26 cellular contexts compared by ENCODE assay signal in genomic region chr14:26925876-26926584, GRCh38.
A peak's percentile ranks its signal among the peaks of the same experiment; 100 is the strongest.
DNase-seq lines count a peak whose midpoint lies in the region; ATAC-seq and TF ChIP-seq lines count a peak whose summit lies in the region.
"Had no signal": no experiment of that assay in that cellular context is flagged by ENCODE, and none has a peak within 500 bp of the region (broad histone marks: within the 10 kb centered on the region; RNA-seq: fewer than 3 reads in every experiment).

No MANE protein-coding gene starts in this region.

- H3K4me3 Mint-ChIP-seq in H9 = no peak overlapping the region
- H3K4me3 Mint-ChIP-seq: activated naive CD4-positive, alpha-beta T cell treated with anti-CD3 and anti-CD28 coated beads, Interleukin-2, amount 10 ng/mL, durations not matched to agents 7 days and 5 days; activated T-cell treated with anti-CD3 and anti-CD28 coated beads, Interleukin-2, amount 50 U/mL, for 4 hours; central memory CD8-positive, alpha-beta T cell; nephron progenitor cell had no signal

- TF ChIP-seq POLR2A in gastrocnemius medialis (IDR thresholded peaks at IDR 0.05) = no peak

- intact Hi-C loops in gastrocnemius medialis (cut with DNase I; ENCODE audit: low total_unique reads) = no loop called here

- H4K5ac ChIP-seq in H9 (ENCODE audit: insufficient read length, low read depth, low read length) = no peak overlapping the region

- no peak overlapping the region for H3K9ac ChIP-seq in H9 (ENCODE audit: extremely low read depth, insufficient read length, low read length)
- H3K9ac ChIP-seq: BLaER1 had no signal

- H3K27ac Mint-ChIP-seq in H9 = peak overlapping the region; percentile 21 to 83 (median 74); a peak in 5 of 7 replicates
- H3K27ac Mint-ChIP-seq: activated naive CD4-positive, alpha-beta T cell treated with anti-CD3 and anti-CD28 coated beads, Interleukin-2, amount 10 ng/mL, durations not matched to agents 7 days and 5 days; nephron progenitor cell had no signal

- no peak overlapping the region for H3K18ac ChIP-seq in H9 (ENCODE audit: insufficient read length, low read depth, low read length)

- no peaks in the 10 kb centered on the region for H3K36me3 Mint-ChIP-seq in H9 (ENCODE audit: insufficient read depth in 1 of 3, low read depth in 3 of 3)
- H3K36me3 Mint-ChIP-seq: activated naive CD4-positive, alpha-beta T cell treated with anti-CD3 and anti-CD28 coated beads, Interleukin-2, amount 10 ng/mL, durations not matched to agents 7 days and 5 days had no signal

- H2BK15ac ChIP-seq in H9 (ENCODE audit: low read depth, low read length) = peak overlapping the region; percentile 98; the same call in 1 of the 2 replicates

- H3K27me3 ChIP-seq in H9 (ENCODE audit: insufficient read depth, low read length) (no peaks in the 10 kb centered on the region), gastrocnemius medialis (no peaks in the 10 kb centered on the region)
- H3K27me3 ChIP-seq: BLaER1, uterus had no signal

- no peak overlapping the region for H2AK5ac ChIP-seq in H9 (ENCODE audit: insufficient read length, low read length)

- H3K4ac ChIP-seq in H9 (ENCODE audit: low read depth, low read length) = no peak overlapping the region

- H3K56ac ChIP-seq in H9 (ENCODE audit: insufficient read length, low read depth, low read length) = no peak overlapping the region

- no peaks in the 10 kb centered on the region for H3K79me2 ChIP-seq in H9 (ENCODE audit: insufficient read depth, low read length)

- peak overlapping the region; percentile 32 for H2AFZ ChIP-seq in H9 (ENCODE audit: low read length)

- peak overlapping the region; percentile 82 for H3K14ac ChIP-seq in H9 (ENCODE audit: insufficient read depth, low read length)

- no peaks in the 10 kb centered on the region for H4K20me1 ChIP-seq in H9 (ENCODE audit: control insufficient read depth, insufficient read depth, insufficient read length)
- H4K20me1 ChIP-seq: BLaER1 had no signal

- no peak overlapping the region for H2BK20ac ChIP-seq in H9 (ENCODE audit: low read depth, low read length, poor library complexity, severe bottlenecking)

- no peaks in the 10 kb centered on the region for H3K23me2 ChIP-seq in H9 (ENCODE audit: insufficient read length, low read depth, low read length, poor library complexity, severe bottlenecking)

- H3K9me3 Mint-ChIP-seq in H9 = no peaks in the 10 kb centered on the region; a peak in 1 of 5 replicates
- H3K9me3 Mint-ChIP-seq: nephron progenitor cell had no signal

- H2BK5ac ChIP-seq in H9 (ENCODE audit: insufficient read length, low read length) = no peak overlapping the region

- no peak for TF ChIP-seq CTCF in H9 (conservative IDR thresholded peaks at IDR 0.05)
- no peak for TF ChIP-seq CTCF in choroid plexus epithelial cell (conservative IDR thresholded peaks at IDR 0.05; ENCODE audit: low read depth, low read length)
- TF ChIP-seq CTCF in gastrocnemius medialis (IDR thresholded peaks at IDR 0.05 in 4 of 5, conservative IDR thresholded peaks at IDR 0.05 in 1 of 5) = no peak

- H3K23ac ChIP-seq in H9 (ENCODE audit: insufficient read length, low read depth, low read length) = no peak overlapping the region

- H3K36me3 ChIP-seq in gastrocnemius medialis = no peaks in the 10 kb centered on the region
- H3K36me3 ChIP-seq: BLaER1, uterus had no signal

- no CpG with 5 or more reads among the region's 8 CpGs for WGBS in H9 (ENCODE audit: extremely low coverage, insufficient read length, low lambda C conversion rate)

- no peak overlapping the region for H3K4me2 ChIP-seq in H9 (ENCODE audit: insufficient read depth, insufficient read length, low read length)
- H3K4me2 ChIP-seq: BLaER1 had no signal

- H3K4me1 Mint-ChIP-seq in H9 = peaks cover 25 to 30% of the 10 kb centered on the region in 2 experiments
- H3K4me1 Mint-ChIP-seq: activated naive CD4-positive, alpha-beta T cell treated with anti-CD3 and anti-CD28 coated beads, Interleukin-2, amount 10 ng/mL, durations not matched to agents 7 days and 5 days; central memory CD8-positive, alpha-beta T cell; nephron progenitor cell had no signal

- H2BK12ac ChIP-seq in H9 (ENCODE audit: insufficient read length, low read depth, low read length) = peak overlapping the region; percentile 79

- DNase-seq in H9 (no peak), choroid plexus epithelial cell (ENCODE audit: low read depth) (peak; percentile 16), iris pigment epithelial cell (ENCODE audit: low read depth) (peak; percentile 45), putamen (ENCODE audit: low spot score) (peak; percentile 34), DMS114 treated with DMSO at 0.1 percent for 48 hours (lab: John Stamatoyannopoulos, UW; ENCODE audit: unreplicated experiment) (no peak), NCI-H524 (lab: John Stamatoyannopoulos, UW) (no peak), gastrocnemius medialis (no peak)
- no peak for DNase-seq in activated CD4-positive, alpha-beta T cell treated with anti-CD3 and anti-CD28 coated beads for 48 hours
- DNase-seq: activated naive CD4-positive, alpha-beta T cell treated with anti-CD3 and anti-CD28 coated beads, Interleukin-2, amount 10 ng/mL, durations not matched to agents 7 days and 5 days; activated T-cell treated with anti-CD3 and anti-CD28 coated beads, Interleukin-2, amount 50 U/mL, for 4 hours; amygdala; effector CD4-positive, alpha-beta T cell; EL; erythroblast; GOT3; left cardiac atrium; NCI-H187; NCI-H2227 treated with DMSO at 0.1 percent for 48 hours; NCI-H774; nephron progenitor cell; OCI-M1; T1000; uterus had no signal

- no peaks in the 10 kb centered on the region for H3K27me3 Mint-ChIP-seq in H9 (ENCODE audit: low read depth)
- H3K27me3 Mint-ChIP-seq: activated naive CD4-positive, alpha-beta T cell treated with anti-CD3 and anti-CD28 coated beads, Interleukin-2, amount 10 ng/mL, durations not matched to agents 7 days and 5 days; central memory CD8-positive, alpha-beta T cell had no signal

- ATAC-seq in gastrocnemius medialis = no peak
- ATAC-seq: activated CD4-positive, CD25-positive, alpha-beta regulatory T cell treated with anti-CD3 and anti-CD28 coated beads, Interleukin-2, amount 50 U/mL, for 24 hours; activated T-cell treated with anti-CD3 and anti-CD28 coated beads, Interleukin-2, amount 50 U/mL, for 4 hours; left cardiac atrium had no signal

- no peak overlapping the region for H2BK120ac ChIP-seq in H9 (ENCODE audit: low read depth, low read length, poor library complexity, severe bottlenecking)

- H3K27ac ChIP-seq in H9 (ENCODE audit: insufficient read length, low read depth, low read length) (no peak overlapping the region), gastrocnemius medialis (no peak overlapping the region)
- H3K27ac ChIP-seq: BLaER1, uterus had no signal

- H3K4me1 ChIP-seq in H9 (ENCODE audit: insufficient read depth, low read length) (peaks cover 7% of the 10 kb centered on the region; the same call in 1 of the 2 replicates), gastrocnemius medialis (no peaks in the 10 kb centered on the region)
- H3K4me1 ChIP-seq: BLaER1, uterus had no signal

- H3K79me1 ChIP-seq in H9 (ENCODE audit: insufficient read depth, low read depth, low read length, poor library complexity, severe bottlenecking) = no peaks in the 10 kb centered on the region

- in situ Hi-C loops in gastrocnemius medialis (cut with MboI; ENCODE audit: low sequenced_read_pairs in 4 of 4) = no loop called here

- no peak overlapping the region for H4K8ac ChIP-seq in H9 (replicated peaks; ENCODE audit: insufficient read length, low read depth, low read length)

- H3K4me3 ChIP-seq in choroid plexus epithelial cell (ENCODE audit: low read depth, low read length) = no peak overlapping the region
- no peak overlapping the region for H3K4me3 ChIP-seq in gastrocnemius medialis
- H3K4me3 ChIP-seq: BLaER1, uterus had no signal

- H4K91ac ChIP-seq in H9 (ENCODE audit: insufficient read length, low read depth, low read length) = no peak overlapping the region

- H3K9me3 ChIP-seq in H9 (ENCODE audit: control insufficient read depth, low read depth, low read length) = no peaks in the 10 kb centered on the region
- no peaks in the 10 kb centered on the region for H3K9me3 ChIP-seq in gastrocnemius medialis
- H3K9me3 ChIP-seq: BLaER1 had no signal

- no peak overlapping the region for H3T11ph ChIP-seq in H9 (ENCODE audit: low read length)

Comparison
In these comparisons a context has a peak if more than half of its experiments do, and no peak if none do; other contexts are left out.
1. DNase-seq: peak in choroid plexus epithelial cell (single experiment), iris pigment epithelial cell (single experiment) and putamen (single experiment); none in H9 (single experiment), DMS114 treated with DMSO at 0.1 percent for 48 hours (single experiment), activated CD4-positive, alpha-beta T cell treated with anti-CD3 and anti-CD28 coated beads for 48 hours (single experiment), NCI-H524 (0 of 2) and gastrocnemius medialis (0 of 2).